ENCODE assay signal across 25 cellular contexts in the genomic region with DNA sequence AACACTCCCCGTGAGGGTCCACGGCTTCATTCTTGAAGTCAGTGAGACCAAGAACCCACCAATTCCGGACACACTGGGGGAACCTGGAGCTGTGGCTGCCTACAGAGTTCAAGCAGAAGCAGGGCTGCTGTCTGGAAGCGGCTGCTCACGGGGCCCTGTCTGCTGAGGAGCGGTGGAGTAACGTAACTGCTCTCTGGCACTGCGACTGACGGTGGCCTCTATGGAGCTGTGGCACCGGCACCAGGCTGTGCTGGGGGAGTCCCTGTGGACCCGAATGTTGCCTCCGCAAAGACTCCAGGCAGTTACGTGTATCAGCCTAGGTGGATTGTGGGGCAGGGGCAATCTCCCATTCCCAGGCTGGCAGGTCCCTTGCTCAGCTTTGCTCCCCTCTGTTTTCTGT.
"Had no signal": no experiment of that assay in that cellular context is flagged by ENCODE, and none has a peak within 500 bp of the region (broad histone marks: within the 10 kb centered on the region; RNA-seq: fewer than 3 reads in every experiment).

No MANE protein-coding gene starts in this region.

- H3K4me2 ChIP-seq: KMS-11, PC-9 had no signal

- H3K4me3 ChIP-seq: K562, PC-9, Peyer's patch, SJCRH30 had no signal

- H3K9ac ChIP-seq: KMS-11 had no signal

- H3K4me1 ChIP-seq: Peyer's patch, SJCRH30 had no signal

- H3K27ac ChIP-seq: KMS-11, PC-9, Peyer's patch, SJCRH30 had no signal

- H3K27me3 ChIP-seq: Peyer's patch, SJCRH30 had no signal

- DNase-seq: Kasumi-1, MM.1S, MV-4-11, NCI-H1048, NCI-H1105, NCI-H1417, NCI-H1436 treated with DMSO at 0.1 percent for 48 hours, NCI-H1694, NCI-H187 treated with DMSO at 0.1 percent for 48 hours, NCI-H2029 treated with DMSO at 0.1 percent for 48 hours, NCI-H2171 treated with DMSO at 0.1 percent for 48 hours, NCI-H345, NCI-H524, NCI-H526 treated with DMSO at 0.1 percent for 48 hours, NCI-H748 treated with DMSO at 0.1 percent for 48 hours, OCI-M1, PC-9, Peyer's patch, SHP77 treated with DMSO at 0.1 percent for 48 hours, SJCRH30, SW 1271, T-cell had no signal

- H2AFZ ChIP-seq: PC-9 had no signal

- H3K9me3 ChIP-seq: SJCRH30 had no signal

- ATAC-seq: K562, Right ventricle myocardium inferior, T-cell had no signal

- H3K36me3 ChIP-seq: Peyer's patch, SJCRH30 had no signal
